14 cellular contexts compared by ENCODE assay signal in the genomic region with DNA sequence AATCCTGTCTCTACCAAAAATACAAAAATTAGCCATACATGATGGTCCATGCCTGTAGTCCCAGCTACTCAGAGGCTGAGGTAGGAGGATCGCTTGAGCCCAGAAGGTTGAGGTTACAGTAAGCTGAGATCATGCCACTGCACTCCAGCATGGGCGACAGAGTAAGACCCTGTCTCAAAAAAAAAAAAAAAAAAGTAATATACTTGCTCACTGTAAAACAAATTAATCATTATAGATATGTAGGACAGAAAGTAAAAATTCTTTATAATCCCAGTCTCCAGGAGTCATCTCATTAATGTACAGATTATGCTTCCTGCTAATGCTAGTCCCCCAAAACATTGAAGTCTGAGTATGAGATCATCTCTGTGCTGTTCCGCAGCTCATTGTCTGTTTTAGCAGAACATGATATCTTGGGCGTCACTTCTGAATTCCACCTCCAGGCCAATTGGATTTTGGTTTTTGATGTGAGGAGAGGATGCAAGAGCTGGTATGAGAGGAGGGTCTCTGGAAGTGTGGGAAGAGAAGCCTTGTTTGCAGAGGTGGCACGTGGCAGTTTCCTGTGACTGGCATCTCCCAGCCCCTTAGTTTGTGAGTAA.
DNase-seq lines count a peak whose midpoint lies in the region; ATAC-seq and TF ChIP-seq lines count a peak whose summit lies in the region.
"Had no signal": no experiment of that assay in that cellular context is flagged by ENCODE, and none has a peak within 500 bp of the region (broad histone marks: within the 10 kb centered on the region; RNA-seq: fewer than 3 reads in every experiment).

No MANE protein-coding gene starts in this region.

- no peaks in the 10 kb centered on the region for H3K9me3 Mint-ChIP-seq in activated naive CD8-positive, alpha-beta T cell (ENCODE audit: low read depth)
- H3K9me3 Mint-ChIP-seq in activated naive CD8-positive, alpha-beta T cell treated with anti-CD3 and anti-CD28 coated beads for 36 hours = no peaks in the 10 kb centered on the region

- peaks cover 5% of the 10 kb centered on the region for H3K36me3 Mint-ChIP-seq in activated naive CD8-positive, alpha-beta T cell
- peaks cover 8% of the 10 kb centered on the region for H3K36me3 Mint-ChIP-seq in activated naive CD8-positive, alpha-beta T cell treated with anti-CD3 and anti-CD28 coated beads for 36 hours

- H3K27ac ChIP-seq in neural cell (ENCODE audit: low read length) (peak overlapping the region; percentile 29), uterus (peak overlapping the region; percentile 53 to 74)
- H3K27ac ChIP-seq: foreskin keratinocyte, lower lobe of right lung had no signal

- no peak for TF ChIP-seq EP300 in neural cell (conservative IDR thresholded peaks at IDR 0.05; ENCODE audit: poor library complexity, severe bottlenecking)

- TF ChIP-seq POLR2A in uterus (IDR thresholded peaks at IDR 0.05) = no peak

- H3K4me1 ChIP-seq in endocrine pancreas (ENCODE audit: control insufficient read depth, insufficient read depth, low read length) (peaks cover 3% of the 10 kb centered on the region), uterus (peaks cover 7 to 16% of the 10 kb centered on the region in 2 donors)
- H3K4me1 ChIP-seq: foreskin keratinocyte had no signal

- H3K4me1 Mint-ChIP-seq in activated naive CD8-positive, alpha-beta T cell (ENCODE audit: low read depth) = peaks cover 2% of the 10 kb centered on the region
- peaks cover 3% of the 10 kb centered on the region for H3K4me1 Mint-ChIP-seq in activated naive CD8-positive, alpha-beta T cell treated with anti-CD3 and anti-CD28 coated beads for 36 hours

- no peaks in the 10 kb centered on the region for H3K36me3 ChIP-seq in endocrine pancreas (ENCODE audit: control insufficient read depth, insufficient read depth, low read length)
- H3K36me3 ChIP-seq in neural cell (ENCODE audit: insufficient read depth, low read length) = no peaks in the 10 kb centered on the region
- no peaks in the 10 kb centered on the region for H3K36me3 ChIP-seq in uterus

- peak overlapping the region; percentile 34 for H3K27ac Mint-ChIP-seq in activated naive CD8-positive, alpha-beta T cell
- no peak overlapping the region for H3K27ac Mint-ChIP-seq in activated naive CD8-positive, alpha-beta T cell treated with anti-CD3 and anti-CD28 coated beads for 36 hours

- peak overlapping the region; percentile 35 for H3K4me3 ChIP-seq in endocrine pancreas (ENCODE audit: control insufficient read depth, insufficient read depth, low read length)
- H3K4me3 ChIP-seq in neural cell (ENCODE audit: low read length) = peak overlapping the region; percentile 40
- H3K4me3 ChIP-seq in uterus = no peak overlapping the region
- H3K4me3 ChIP-seq: lower lobe of right lung had no signal

- no peak overlapping the region for H3K4me2 ChIP-seq in neural cell (ENCODE audit: low read length)

- peaks cover 8% of the 10 kb centered on the region for H4K20me1 ChIP-seq in neural cell (ENCODE audit: insufficient read depth)

- intact Hi-C loops in uterus (cut with DNase I; ENCODE audit: low total_unique reads) = no loop called here

- no peak overlapping the region for H2AFZ ChIP-seq in neural cell (ENCODE audit: low read depth, low read length)

- no peaks in the 10 kb centered on the region for H3K27me3 Mint-ChIP-seq in activated naive CD8-positive, alpha-beta T cell
- no peaks in the 10 kb centered on the region for H3K27me3 Mint-ChIP-seq in activated naive CD8-positive, alpha-beta T cell treated with anti-CD3 and anti-CD28 coated beads for 36 hours

- TF ChIP-seq CTCF in neural cell (IDR thresholded peaks at IDR 0.05; ENCODE audit: poor library complexity, severe bottlenecking) (no peak), uterus (IDR thresholded peaks at IDR 0.05) (no peak)

- no peak for DNase-seq in activated naive CD8-positive, alpha-beta T cell treated with anti-CD3 and anti-CD28 coated beads for 36 hours
- DNase-seq in uterus (no peak), DMS 273 treated with DMSO at 0.1 percent for 48 hours (lab: John Stamatoyannopoulos, UW) (no peak), NCI-H2081 treated with DMSO at 0.1 percent for 48 hours (lab: John Stamatoyannopoulos, UW) (no peak)
- DNase-seq: activated T-cell treated with anti-CD3 and anti-CD28 coated beads, Interleukin-2, amount 50 U/mL, for 48 hours; cerebellar nuclear complex; foreskin keratinocyte; NCI-H1417 treated with DMSO at 0.1 percent for 48 hours; PC-3 had no signal

- no peaks in the 10 kb centered on the region for H3K9me3 ChIP-seq in endocrine pancreas (ENCODE audit: control insufficient read depth, low read length)
- H3K9me3 ChIP-seq in neural cell (ENCODE audit: low read length) = no peaks in the 10 kb centered on the region
- H3K9me3 ChIP-seq in uterus = no peaks in the 10 kb centered on the region
- H3K9me3 ChIP-seq: lower lobe of right lung had no signal

- no peak overlapping the region for H3K4me3 Mint-ChIP-seq in activated naive CD8-positive, alpha-beta T cell
- no peak overlapping the region for H3K4me3 Mint-ChIP-seq in activated naive CD8-positive, alpha-beta T cell treated with anti-CD3 and anti-CD28 coated beads for 36 hours

- H3K9ac ChIP-seq in endocrine pancreas (ENCODE audit: control insufficient read depth, insufficient read depth, low read length) (no peak overlapping the region), neural cell (ENCODE audit: low read length) (peak overlapping the region; percentile 26)

- H3K27me3 ChIP-seq in endocrine pancreas (ENCODE audit: control insufficient read depth, insufficient read depth, low read length) = no peaks in the 10 kb centered on the region
- no peaks in the 10 kb centered on the region for H3K27me3 ChIP-seq in neural cell (ENCODE audit: insufficient read depth, low read depth, low read length)
- no peaks in the 10 kb centered on the region for H3K27me3 ChIP-seq in uterus
- H3K27me3 ChIP-seq: foreskin keratinocyte had no signal

- H3F3A ChIP-seq in neural cell (ENCODE audit: insufficient read depth, low read length, poor library complexity, severe bottlenecking) = peaks cover 3% of the 10 kb centered on the region

- TF ChIP-seq RAD21 in neural cell (conservative IDR thresholded peaks at IDR 0.05) = no peak

- ATAC-seq in activated CD4-positive, CD25-positive, alpha-beta regulatory T cell treated with anti-CD3 and anti-CD28 coated beads, Interleukin-2, amount 50 U/mL, for 24 hours = no peak
- ATAC-seq: foreskin keratinocyte, PC-3 had no signal

- no peaks in the 10 kb centered on the region for H3K9me2 ChIP-seq in neural cell (ENCODE audit: insufficient read depth, low read length)

- peaks cover 19% of the 10 kb centered on the region for H3K79me2 ChIP-seq in neural cell (replicated peaks; ENCODE audit: insufficient read depth, low read length)

TF ChIP-seq in neural cell, 6 proteins besides CTCF, POLR2A, EP300 and RAD21:
- TF ChIP-seq TAF1 (IDR thresholded peaks at IDR 0.05; ENCODE audit: low read depth) = no peak
- no peak for TF ChIP-seq REST (IDR thresholded peaks at IDR 0.05; ENCODE audit: borderline replicate concordance)
- no peak for TF ChIP-seq POLR2AphosphoS5 (IDR thresholded peaks at IDR 0.05)
- no peak for TF ChIP-seq EZH2 (IDR thresholded peaks at IDR 0.05; ENCODE audit: borderline replicate concordance, insufficient read depth, low read length, poor library complexity, severe bottlenecking)
- TF ChIP-seq MXI1 (conservative IDR thresholded peaks at IDR 0.05; ENCODE audit: poor library complexity, severe bottlenecking) = no peak
- no peak for TF ChIP-seq SMC3 (conservative IDR thresholded peaks at IDR 0.05; ENCODE audit: poor library complexity)
TF ChIP-seq in neural cell: peak in this region for 0.

Comparison
In these comparisons a context has a peak if more than half of its experiments do, and no peak if none do; other contexts are left out.
1. H3K4me3 ChIP-seq: peak in endocrine pancreas (single experiment) and neural cell (single experiment); none in uterus (0 of 2).